Comparison of ENCODE assay signal across 13 cellular contexts in genomic region chr15:44468713-44469385, GRCh38. TPM values are rescaled to one million over a fixed set of nuclear protein-coding genes. Genes with fewer than 3 reads are reported as not detected.
DNase-seq lines count a peak whose midpoint lies in the region; ATAC-seq lines count a peak whose summit lies in the region.
"Had no signal": no experiment of that assay in that cellular context is flagged by ENCODE, and none has a peak within 500 bp of the region (broad histone marks: within the 10 kb centered on the region; RNA-seq: fewer than 3 reads in every experiment).

No MANE protein-coding gene starts in this region.

- H3K36me3 Mint-ChIP-seq in activated naive CD4-positive, alpha-beta T cell treated with anti-CD3 and anti-CD28 coated beads, Interleukin-2, amount 50 U/mL, for 24 hours = peaks cover 23% of the 10 kb centered on the region

- H3K27me3 Mint-ChIP-seq in activated naive CD4-positive, alpha-beta T cell treated with anti-CD3 and anti-CD28 coated beads, Interleukin-2, amount 50 U/mL, for 24 hours = no peaks in the 10 kb centered on the region

- ATAC-seq in stimulated activated naive CD8-positive, alpha-beta T cell treated with anti-CD3 and anti-CD28 coated beads, Interleukin-15, Interleukin-2, amounts not matched to agents 100 U/mL and 50 U/mL, for 24 hours = peak; percentile 94
- no peak for ATAC-seq in sciatic nerve

- H3K27ac Mint-ChIP-seq in activated naive CD4-positive, alpha-beta T cell treated with anti-CD3 and anti-CD28 coated beads, Interleukin-2, amount 50 U/mL, for 24 hours = peak overlapping the region; percentile 75

- DNase-seq in activated naive CD4-positive, alpha-beta T cell (lab: John Stamatoyannopoulos, UW) = no peak
- DNase-seq in RPMI7951 (ENCODE audit: low read depth) = peak; percentile 40
- peak; percentile 41 for DNase-seq in epithelial cell of prostate (ENCODE audit: low read depth, low spot score)
- no peak for DNase-seq in stimulated activated naive CD8-positive, alpha-beta T cell treated with anti-CD3 and anti-CD28 coated beads, Interleukin-15, Interleukin-2, amounts not matched to agents 100 U/mL and 50 U/mL, for 24 hours
- DNase-seq in COLO829 (ENCODE audit: low spot score) = no peak
- DNase-seq in NCI-H1436 (lab: John Stamatoyannopoulos, UW) = no peak
- DNase-seq in sciatic nerve (ENCODE audit: low spot score) = no peak
- DNase-seq: cerebellar nuclear complex; NCI-H1930; SJCRH30; stimulated activated CD4-positive, alpha-beta T cell treated with anti-CD3 and anti-CD28 coated beads, Interleukin-1b, Interleukin-23, amount 100 ng/mL, for 48 hours; testis had no signal

- no peaks in the 10 kb centered on the region for H3K9me3 Mint-ChIP-seq in activated naive CD4-positive, alpha-beta T cell treated with anti-CD3 and anti-CD28 coated beads, Interleukin-2, amount 50 U/mL, for 24 hours

- no peak overlapping the region for H3K4me3 Mint-ChIP-seq in activated naive CD4-positive, alpha-beta T cell treated with anti-CD3 and anti-CD28 coated beads, Interleukin-2, amount 50 U/mL, for 24 hours

- H3K4me1 Mint-ChIP-seq in activated naive CD4-positive, alpha-beta T cell treated with anti-CD3 and anti-CD28 coated beads, Interleukin-2, amount 50 U/mL, for 24 hours = peaks cover 40% of the 10 kb centered on the region

- H3K27ac ChIP-seq in epithelial cell of prostate = peak overlapping the region; percentile 77
- H3K27ac ChIP-seq: SJCRH30, testis had no signal

- intact Hi-C loops in sciatic nerve (cut with DNase I) = no loop called here

RNA-seq across cellular contexts. Expression of gene CTDSPL2, which starts 41.4 kb away (rescaled TPM):
- total RNA-seq in RPMI7951 (2014; rRNA removed; shearing (Covaris generic)) = 116 and 121 TPM in 2 replicates
- total RNA-seq in sciatic nerve = 49.5 TPM

Comparison
In these comparisons a context has a peak if more than half of its experiments do, and no peak if none do; other contexts are left out.
1. DNase-seq: peak in RPMI7951 (single experiment) and epithelial cell of prostate (single experiment); none in activated naive CD4-positive, alpha-beta T cell (0 of 4), stimulated activated naive CD8-positive, alpha-beta T cell treated with anti-CD3 and anti-CD28 coated beads, Interleukin-15, Interleukin-2, amounts not matched to agents 100 U/mL and 50 U/mL, for 24 hours (single experiment), COLO829 (single experiment), NCI-H1436 (single experiment) and sciatic nerve (single experiment).